In the genomic region with DNA sequence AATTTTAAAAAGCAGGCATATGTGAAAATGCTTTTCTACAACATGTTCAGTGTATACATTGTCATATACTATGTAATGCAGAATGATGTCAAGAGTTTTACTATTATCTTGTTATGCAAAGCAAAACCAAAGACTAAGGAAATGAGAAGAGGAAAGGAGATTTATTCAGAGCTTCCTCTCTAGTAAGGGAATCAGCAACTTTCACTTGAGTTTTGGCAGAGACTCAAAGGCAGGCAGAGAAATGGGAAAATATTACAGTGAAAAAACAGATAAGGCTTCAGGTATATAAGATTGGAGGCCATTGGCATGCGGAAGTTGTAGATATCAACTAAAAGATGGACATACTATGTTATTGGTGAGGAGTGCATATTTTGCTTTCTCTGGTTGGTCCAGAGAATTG, we compare ENCODE assay signal across 37 cellular contexts.
"Had no signal": no experiment of that assay in that cellular context is flagged by ENCODE, and none has a peak within 500 bp of the region (broad histone marks: within the 10 kb centered on the region; RNA-seq: fewer than 3 reads in every experiment).

No MANE protein-coding gene starts in this region.

- H3K4me3 ChIP-seq: Peyer's patch, SJSA1 had no signal

- H3K4me1 Mint-ChIP-seq: activated B cell treated with CpG ODN at 0.5 μM for 24 hours; activated CD8-positive, alpha-beta memory T cell treated with anti-CD3 and anti-CD28 coated beads, Interleukin-2, amount 10 ng/mL, durations not matched to agents 7 days and 5 days; activated naive CD4-positive, alpha-beta T cell treated with anti-CD3 and anti-CD28 coated beads, Interleukin-2, amount 10 ng/mL, durations not matched to agents 7 days and 5 days; activated naive CD8-positive, alpha-beta T cell treated with anti-CD3 and anti-CD28 coated beads, Interleukin-2, amount 50 U/mL, for 24 hours; brain had no signal

- DNase-seq: activated B cell treated with CpG ODN at 0.5 μM for 24 hours; activated CD4-positive, alpha-beta memory T cell treated with anti-CD3 and anti-CD28 coated beads for 36 hours; activated CD4-positive, alpha-beta T cell treated with anti-CD3 and anti-CD28 coated beads for 4 hours; activated CD4-positive, alpha-beta T cell treated with anti-CD3 and anti-CD28 coated beads, Interleukin-2, amount 50 U/mL, for 1 hour; activated CD4-positive, CD25-positive, alpha-beta regulatory T cell treated with anti-CD3 and anti-CD28 coated beads, Interleukin-2, amount 50 U/mL, for 72 hours; activated CD8-positive, alpha-beta memory T cell treated with anti-CD3 and anti-CD28 coated beads for 24 hours; activated CD8-positive, alpha-beta memory T cell treated with anti-CD3 and anti-CD28 coated beads, Interleukin-2, amount 10 ng/mL, durations not matched to agents 7 days and 5 days; activated CD8-positive, alpha-beta memory T cell treated with anti-CD3 and anti-CD28 coated beads, Interleukin-2, amount 50 U/mL, for 48 hours; activated effector memory CD4-positive, alpha-beta T cell treated with Interleukin-2 at 50 U/mL for 16 hours; activated naive CD4-positive, alpha-beta T cell treated with anti-CD3 and anti-CD28 coated beads, Interleukin-2, amount 10 ng/mL, durations not matched to agents 7 days and 5 days; activated naive CD8-positive, alpha-beta T cell treated with anti-CD3 and anti-CD28 coated beads, Interleukin-2, amount 50 U/mL, for 24 hours; activated T-cell treated with anti-CD3 and anti-CD28 coated beads, Interleukin-2, amount 50 U/mL, for 48 hours; anterior cingulate cortex; caudate nucleus; cerebellar nuclear complex; Kasumi-1; KG1; MM.1S; NCI-H1105; NCI-H1417 treated with DMSO at 0.1 percent for 48 hours; NCI-H187 treated with DMSO at 0.1 percent for 48 hours; NCI-H2081; NCI-H345; NCI-H526; NCI-H748 treated with DMSO at 0.1 percent for 48 hours; NK-92 treated with Interleukin-12 subunit alpha and Interleukin-12 subunit beta, amount 100 ng/mL, for 24 hours; PC-3; Peyer's patch; RPMI8226; SHP77 treated with DMSO at 0.1 percent for 48 hours; T-helper 1 cell; T-helper 2 cell; T-helper 9 cell had no signal

- H3K27me3 ChIP-seq: Peyer's patch, SJSA1 had no signal

- H3K27ac Mint-ChIP-seq: activated B cell treated with CpG ODN at 0.5 μM for 24 hours; activated CD4-positive, alpha-beta memory T cell treated with anti-CD3 and anti-CD28 coated beads for 36 hours; activated CD8-positive, alpha-beta memory T cell treated with anti-CD3 and anti-CD28 coated beads, Interleukin-2, amount 10 ng/mL, durations not matched to agents 7 days and 5 days; activated naive CD4-positive, alpha-beta T cell treated with anti-CD3 and anti-CD28 coated beads, Interleukin-2, amount 10 ng/mL, durations not matched to agents 7 days and 5 days; activated naive CD8-positive, alpha-beta T cell; activated naive CD8-positive, alpha-beta T cell treated with anti-CD3 and anti-CD28 coated beads, Interleukin-2, amount 50 U/mL, for 24 hours; brain had no signal

- H3K27me3 Mint-ChIP-seq: activated B cell treated with CpG ODN at 0.5 μM for 24 hours; activated CD4-positive, alpha-beta memory T cell treated with anti-CD3 and anti-CD28 coated beads for 36 hours; activated CD8-positive, alpha-beta memory T cell treated with anti-CD3 and anti-CD28 coated beads, Interleukin-2, amount 10 ng/mL, durations not matched to agents 7 days and 5 days; activated naive CD4-positive, alpha-beta T cell treated with anti-CD3 and anti-CD28 coated beads, Interleukin-2, amount 10 ng/mL, durations not matched to agents 7 days and 5 days; activated naive CD8-positive, alpha-beta T cell; activated naive CD8-positive, alpha-beta T cell treated with anti-CD3 and anti-CD28 coated beads, Interleukin-2, amount 50 U/mL, for 24 hours had no signal

- H3K36me3 ChIP-seq: Peyer's patch, SJSA1 had no signal

- H3K4me1 ChIP-seq: Peyer's patch, SJSA1 had no signal

- ATAC-seq: activated CD8-positive, alpha-beta memory T cell treated with anti-CD3 and anti-CD28 coated beads, Interleukin-2, amount 10 ng/mL, durations not matched to agents 7 days and 5 days; activated naive CD8-positive, alpha-beta T cell treated with anti-CD3 and anti-CD28 coated beads, Interleukin-2, amount 50 U/mL, for 24 hours; PC-3; SK-N-SH treated with all-trans-retinoic acid at 6 μM for 48 hours had no signal

- H3K9me3 ChIP-seq: Peyer's patch, SJSA1 had no signal

- H3K4me3 Mint-ChIP-seq: activated B cell treated with CpG ODN at 0.5 μM for 24 hours; activated CD4-positive, alpha-beta memory T cell treated with anti-CD3 and anti-CD28 coated beads for 36 hours; activated CD8-positive, alpha-beta memory T cell treated with anti-CD3 and anti-CD28 coated beads, Interleukin-2, amount 10 ng/mL, durations not matched to agents 7 days and 5 days; activated naive CD4-positive, alpha-beta T cell treated with anti-CD3 and anti-CD28 coated beads, Interleukin-2, amount 10 ng/mL, durations not matched to agents 7 days and 5 days; activated naive CD8-positive, alpha-beta T cell; activated naive CD8-positive, alpha-beta T cell treated with anti-CD3 and anti-CD28 coated beads, Interleukin-2, amount 50 U/mL, for 24 hours; brain had no signal

- H3K36me3 Mint-ChIP-seq: activated CD4-positive, alpha-beta memory T cell treated with anti-CD3 and anti-CD28 coated beads for 36 hours; activated CD8-positive, alpha-beta memory T cell treated with anti-CD3 and anti-CD28 coated beads, Interleukin-2, amount 10 ng/mL, durations not matched to agents 7 days and 5 days; activated naive CD4-positive, alpha-beta T cell treated with anti-CD3 and anti-CD28 coated beads, Interleukin-2, amount 10 ng/mL, durations not matched to agents 7 days and 5 days; activated naive CD8-positive, alpha-beta T cell; brain had no signal
